In genomic region chr4:70734168-70734954, GRCh38 we compare ENCODE assay signal across 8 cellular contexts. TPM values are rescaled to one million over a fixed set of nuclear protein-coding genes. Genes with fewer than 3 reads are reported as not detected.
DNase-seq lines count a peak whose midpoint lies in the region; ATAC-seq and TF ChIP-seq lines count a peak whose summit lies in the region.

No MANE protein-coding gene starts in this region.

- peak overlapping the region; percentile 48 for H3K4me3 ChIP-seq in lower lobe of right lung
- peak overlapping the region; percentile 10 to 46 (median 36) for H3K4me3 ChIP-seq in tibial nerve

- WGBS in tibial nerve, 2 donors = 3 to 4% methylated on average over 5 of the region's 5 CpGs

- peak overlapping the region; percentile 86 for H3K27ac Mint-ChIP-seq in chondrocyte (ENCODE audit: unreplicated experiment)

- H3K27me3 ChIP-seq in lower lobe of right lung (ENCODE audit: low read depth) (no peaks in the 10 kb centered on the region), tibial nerve (no peaks in the 10 kb centered on the region)

- no peak for TF ChIP-seq POLR2A in tibial nerve (IDR thresholded peaks at IDR 0.05)

- ATAC-seq in GM18907 (IDR thresholded peaks at IDR 0.05; ENCODE audit: unreplicated experiment) (peak; percentile 93), HG03095 (IDR thresholded peaks at IDR 0.05; ENCODE audit: unreplicated experiment) (peak; percentile 83), lower lobe of right lung (peak; percentile 89 to 90)

- DNase-seq in CD1c-positive myeloid dendritic cell (ENCODE audit: extremely low spot score) (peak; percentile 76), RPMI7951 (ENCODE audit: low read depth) (peak; percentile 64), chondrocyte (ENCODE audit: low spot score) (no peak), lower lobe of right lung (no peak), tibial nerve (ENCODE audit: low spot score in 2 of 2) (no peak), NCI-H526 treated with DMSO at 0.1 percent for 48 hours (lab: John Stamatoyannopoulos, UW) (no peak)

- H3K27ac ChIP-seq in lower lobe of right lung (peak overlapping the region; percentile 68), tibial nerve (peak overlapping the region; percentile 23 to 88 (median 78))

- H3K9me3 ChIP-seq in lower lobe of right lung (no peaks in the 10 kb centered on the region), tibial nerve (no peaks in the 10 kb centered on the region)

- H3K4me1 ChIP-seq in lower lobe of right lung = peaks cover 29% of the 10 kb centered on the region
- H3K4me1 ChIP-seq in tibial nerve = peaks cover 3 to 49% (median 18%) of the 10 kb centered on the region in 4 donors

- intact Hi-C loops in lower lobe of right lung (cut with DNase I) = no loop called here

- TF ChIP-seq EP300 in tibial nerve (IDR thresholded peaks at IDR 0.05) = peak in 1 of 2 donors; percentile 31

- TF ChIP-seq CTCF in chondrocyte (IDR thresholded peaks at IDR 0.05) (no peak), lower lobe of right lung (IDR thresholded peaks at IDR 0.05) (no peak), tibial nerve (IDR thresholded peaks at IDR 0.05) (no peak)

- H3K36me3 ChIP-seq in lower lobe of right lung (no peaks in the 10 kb centered on the region), tibial nerve (peaks cover 0 to 9% (median 0%) of the 10 kb centered on the region in 3 donors)

- peak overlapping the region; percentile 58 for H3K4me3 Mint-ChIP-seq in chondrocyte (ENCODE audit: unreplicated experiment)

- H3K36me3 Mint-ChIP-seq in chondrocyte (ENCODE audit: low read depth) = no peaks in the 10 kb centered on the region

- peaks cover 22% of the 10 kb centered on the region for H3K4me1 Mint-ChIP-seq in chondrocyte (ENCODE audit: low read depth)

- no peaks in the 10 kb centered on the region for H3K9me3 Mint-ChIP-seq in chondrocyte (ENCODE audit: low read depth)

- H3K27me3 Mint-ChIP-seq in chondrocyte (ENCODE audit: low read depth) = no peaks in the 10 kb centered on the region

RNA-seq across cellular contexts. Expression of gene RUFY3, which starts 12.6 kb away (rescaled TPM):
- total RNA-seq in RPMI7951 (2014; rRNA removed; shearing (Covaris generic)) = 15.7 and 16.0 TPM in 2 replicates
- total RNA-seq in chondrocyte (36.3 to 65.4 TPM (median 39.3 TPM) in 3 replicates), lower lobe of right lung (92.4 TPM), tibial nerve (100 to 1,000 TPM in 1 of 4 donors, 10 to 100 TPM in 3; 84.5 to 124 (median 88.8) TPM)

RNA-seq across cellular contexts. Expression of gene UTP3, which starts 46.0 kb away (rescaled TPM):
- 15.0 and 16.0 TPM in 2 replicates for total RNA-seq in RPMI7951 (2014; rRNA removed; shearing (Covaris generic))
- total RNA-seq in chondrocyte (23.8 to 31.2 TPM (median 25.7 TPM) in 3 replicates), lower lobe of right lung (28.8 TPM), tibial nerve (10 to 100 TPM; 14.3 to 19.4 (median 17.0) TPM)

Comparison
In these comparisons a context has a peak if more than half of its experiments do, and no peak if none do; other contexts are left out.
1. DNase-seq: peak in CD1c-positive myeloid dendritic cell (single experiment) and RPMI7951 (single experiment); none in chondrocyte (single experiment), lower lobe of right lung (single experiment), tibial nerve (0 of 2) and NCI-H526 treated with DMSO at 0.1 percent for 48 hours (single experiment).
2. Peak in every context shown above with its lines, with median percentiles within 50 percentile points of each other: ATAC-seq.